Comparison of ENCODE assay signal across 8 cellular contexts in genomic region chr18:69808399-69808798, GRCh38.
"Had no signal": no experiment of that assay in that cellular context is flagged by ENCODE, and none has a peak within 500 bp of the region (broad histone marks: within the 10 kb centered on the region; RNA-seq: fewer than 3 reads in every experiment).

No MANE protein-coding gene starts in this region.

- ATAC-seq: HCT116, K562 had no signal

- H3K27ac Mint-ChIP-seq: HFFc6 had no signal

- H3K4me3 Mint-ChIP-seq: HFFc6 had no signal

- H3K9me3 Mint-ChIP-seq: HFFc6 had no signal

- H3K4me1 ChIP-seq: HAP-1 had no signal

- H3K4me3 ChIP-seq: HAP-1, K562 had no signal

- H3K36me3 ChIP-seq: HAP-1 had no signal

- DNase-seq: GOT3, H7, HFFc6, IMR-90, KG1 had no signal

- H3K9me3 ChIP-seq: HAP-1 had no signal
